ENCODE assay signal across 21 cellular contexts in the genomic region with DNA sequence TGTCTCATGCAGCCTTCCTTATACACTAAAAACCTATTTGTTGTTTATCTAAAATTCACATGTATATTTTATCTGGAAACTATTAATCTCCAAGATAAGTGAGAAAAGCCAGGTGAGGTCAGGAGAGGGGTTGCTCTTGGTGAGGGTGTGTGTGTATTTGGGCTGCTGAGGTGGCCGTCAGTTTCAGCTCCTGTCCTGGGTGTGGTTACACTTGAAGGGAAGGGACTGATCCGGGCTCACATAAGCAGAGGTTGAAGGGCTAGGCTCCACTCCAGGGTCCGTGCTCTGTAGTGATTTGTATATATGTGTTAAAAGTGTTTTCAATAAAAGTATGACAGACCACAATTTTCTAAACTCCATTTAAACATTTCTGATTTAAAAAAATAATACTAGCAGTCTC. TPM values are rescaled to one million over a fixed set of nuclear protein-coding genes. Genes with fewer than 3 reads are reported as not detected.
DNase-seq lines count a peak whose midpoint lies in the region; ATAC-seq, FAIRE-seq and TF ChIP-seq lines count a peak whose summit lies in the region.
"Had no signal": no experiment of that assay in that cellular context is flagged by ENCODE, and none has a peak within 500 bp of the region (broad histone marks: within the 10 kb centered on the region; RNA-seq: fewer than 3 reads in every experiment).

No MANE protein-coding gene starts in this region.

- TF ChIP-seq CTCF in HepG2 (CRISPR knock-in tag; IDR thresholded peaks at IDR 0.05) (no peak), right lobe of liver (IDR thresholded peaks at IDR 0.05) (no peak), foreskin keratinocyte (conservative IDR thresholded peaks at IDR 0.05) (no peak), upper lobe of left lung (IDR thresholded peaks at IDR 0.05) (no peak)

- TF ChIP-seq RAD21 in HepG2 (CRISPR knock-in tag; IDR thresholded peaks at IDR 0.05) = no peak

- FAIRE-seq in HepG2 (lab: Jason Lieb, UNC) = no peak
- FAIRE-seq: D721Med, GM19239, RCC 7860 had no signal

- H3K4me1 Mint-ChIP-seq in immature natural killer cell = no peaks in the 10 kb centered on the region
- H3K4me1 Mint-ChIP-seq: activated naive CD4-positive, alpha-beta T cell treated with anti-CD3 and anti-CD28 coated beads, Interleukin-2, amount 50 U/mL, for 24 hours; naive thymus-derived CD4-positive, alpha-beta T cell had no signal

- no peak overlapping the region for H3K4me3 Mint-ChIP-seq in immature natural killer cell
- H3K4me3 Mint-ChIP-seq: activated naive CD4-positive, alpha-beta T cell treated with anti-CD3 and anti-CD28 coated beads, Interleukin-2, amount 50 U/mL, for 24 hours; HFFc6; naive thymus-derived CD4-positive, alpha-beta T cell had no signal

- no peak overlapping the region for H2AFZ ChIP-seq in HepG2 (ENCODE audit: low read length)

- no peak overlapping the region for H3K9ac ChIP-seq in HepG2 (ENCODE audit: insufficient read depth, low read depth, low read length)
- H3K9ac ChIP-seq: BLaER1 treated with 17β-estradiol and CSF1 and Interleukin-3, amounts not matched to agents 10 nM and 100 nM had no signal

- H4K20me1 ChIP-seq in HepG2 (ENCODE audit: insufficient read depth, low read length) = no peaks in the 10 kb centered on the region

- H3K4me1 ChIP-seq in HepG2 (ENCODE audit: insufficient read depth, low read length) (peaks cover 39% of the 10 kb centered on the region), right lobe of liver (no peaks in the 10 kb centered on the region), SJSA1 (replicated peaks) (peaks cover 17% of the 10 kb centered on the region), foreskin keratinocyte (peaks cover 13% of the 10 kb centered on the region), upper lobe of left lung (peaks cover 0 to 18% (median 7%) of the 10 kb centered on the region in 4 donors)

- no peaks in the 10 kb centered on the region for H3K27me3 ChIP-seq in HepG2 (ENCODE audit: control insufficient read depth in 1 of 2, insufficient read depth in 2 of 2, low read length in 2 of 2)
- H3K27me3 ChIP-seq in right lobe of liver = no peaks in the 10 kb centered on the region
- H3K27me3 ChIP-seq in SJSA1 (replicated peaks) = no peaks in the 10 kb centered on the region
- H3K27me3 ChIP-seq in foreskin keratinocyte = no peaks in the 10 kb centered on the region
- H3K27me3 ChIP-seq in upper lobe of left lung = no peaks in the 10 kb centered on the region
- H3K27me3 ChIP-seq: BLaER1 treated with 17β-estradiol and CSF1 and Interleukin-3, amounts not matched to agents 10 nM and 100 nM; heart right ventricle had no signal

- no peak for ATAC-seq in HepG2
- ATAC-seq in right lobe of liver = no peak
- no peak for ATAC-seq in foreskin keratinocyte
- ATAC-seq in upper lobe of left lung (ENCODE audit: low FRiP score in 2 of 2) = no peak
- ATAC-seq: naive thymus-derived CD4-positive, alpha-beta T cell; stimulated activated naive CD8-positive, alpha-beta T cell treated with anti-CD3 and anti-CD28 coated beads, Interleukin-15, Interleukin-2, amounts not matched to agents 100 U/mL and 50 U/mL, for 24 hours had no signal

- H3K36me3 ChIP-seq in HepG2 (replicated peaks in 1 of 2; ENCODE audit: control insufficient read depth in 1 of 2, insufficient read depth in 2 of 2, low read length in 2 of 2) (no peaks in the 10 kb centered on the region), right lobe of liver (no peaks in the 10 kb centered on the region), SJSA1 (peaks cover 11% of the 10 kb centered on the region), upper lobe of left lung (no peaks in the 10 kb centered on the region)
- H3K36me3 ChIP-seq: thoracic aorta had no signal

- TF ChIP-seq POLR2A in HepG2 (IDR thresholded peaks at IDR 0.05; ENCODE audit: insufficient read depth in 1 of 2, low read depth in 2 of 2, low read length in 2 of 2) (no peak), right lobe of liver (IDR thresholded peaks at IDR 0.05) (no peak), upper lobe of left lung (IDR thresholded peaks at IDR 0.05) (no peak)

- H3K36me3 Mint-ChIP-seq in immature natural killer cell = no peaks in the 10 kb centered on the region
- H3K36me3 Mint-ChIP-seq: activated naive CD4-positive, alpha-beta T cell treated with anti-CD3 and anti-CD28 coated beads, Interleukin-2, amount 50 U/mL, for 24 hours; naive thymus-derived CD4-positive, alpha-beta T cell had no signal

- no peak overlapping the region for H3K27ac ChIP-seq in HepG2 (ENCODE audit: extremely low read length, insufficient read depth, low read length)
- H3K27ac ChIP-seq in right lobe of liver = no peak overlapping the region
- H3K27ac ChIP-seq in SJSA1 = peak overlapping the region; percentile 15
- H3K27ac ChIP-seq in foreskin keratinocyte = peak overlapping the region; percentile 76
- H3K27ac ChIP-seq in upper lobe of left lung = peak overlapping the region; percentile 36 to 69 (median 46)
- H3K27ac ChIP-seq: BLaER1 treated with 17β-estradiol and CSF1 and Interleukin-3, amounts not matched to agents 10 nM and 100 nM; thoracic aorta had no signal

- H3K9me3 ChIP-seq in HepG2 (ENCODE audit: low read length) (no peaks in the 10 kb centered on the region), right lobe of liver (no peaks in the 10 kb centered on the region), SJSA1 (replicated peaks) (no peaks in the 10 kb centered on the region), upper lobe of left lung (no peaks in the 10 kb centered on the region)
- H3K9me3 ChIP-seq: BLaER1 treated with 17β-estradiol and CSF1 and Interleukin-3, amounts not matched to agents 10 nM and 100 nM; heart right ventricle; thoracic aorta had no signal

- POLR2A ChIA-PET in HepG2 (lab: Yijun Ruan, JAX) = interaction anchor here (1.0 kb wide), 1 partner anchor 23 kb away, joined by 3 read pairs; no protein-coding TSS in a partner anchor

- no TSS peak for BruUV-seq in HepG2 (replicated peaks; lab: Mats Ljungman, UMichigan)

- TF ChIP-seq EP300 in HepG2 (IDR thresholded peaks at IDR 0.05; ENCODE audit: low read depth in 2 of 2, low read length in 2 of 2) = no peak
- no peak for TF ChIP-seq EP300 in HepG2 (CRISPR knock-in tag; IDR thresholded peaks at IDR 0.05; ENCODE audit: borderline replicate concordance)
- TF ChIP-seq EP300 in upper lobe of left lung (IDR thresholded peaks at IDR 0.05) = no peak

- no peaks in the 10 kb centered on the region for H3K79me2 ChIP-seq in HepG2 (ENCODE audit: insufficient read depth, low read length)

- no peak overlapping the region for H3K4me3 ChIP-seq in HepG2 (replicated peaks in 1 of 3; ENCODE audit: insufficient read depth in 1 of 3, low read depth in 2 of 3, low read length in 3 of 3)
- no peak overlapping the region for H3K4me3 ChIP-seq in right lobe of liver
- H3K4me3 ChIP-seq in SJSA1 = no peak overlapping the region
- H3K4me3 ChIP-seq in upper lobe of left lung = no peak overlapping the region
- H3K4me3 ChIP-seq: BLaER1 treated with 17β-estradiol and CSF1 and Interleukin-3, amounts not matched to agents 10 nM and 100 nM; heart right ventricle; thoracic aorta had no signal

- CTCF ChIA-PET in HepG2 (lab: Yijun Ruan, JAX; ENCODE audit: low intra/inter-chr PET ratio, low total read pairs) = no interaction called here

- 45% methylated on average over 3 of the region's 3 CpGs for WGBS in HepG2 (ENCODE audit: low lambda C conversion rate)
- WGBS in right lobe of liver (ENCODE audit: insufficient coverage, low coverage, low lambda C conversion rate, missing lambda C conversion rate) = 66% methylated on average over 3 of the region's 3 CpGs
- WGBS in upper lobe of left lung, 2 donors = 32 to 39% methylated on average over 3 of the region's 3 CpGs

- in situ Hi-C loops in HepG2 (cut with HindIII; ENCODE audit: extremely low pct_ligation_motif_present, low pct_unique_long_range_greater_than_20kb) = no loop called here

- no peak overlapping the region for H3K27ac Mint-ChIP-seq in immature natural killer cell
- H3K27ac Mint-ChIP-seq: activated naive CD4-positive, alpha-beta T cell treated with anti-CD3 and anti-CD28 coated beads, Interleukin-2, amount 50 U/mL, for 24 hours; HFFc6 had no signal

- H3K9me3 Mint-ChIP-seq in immature natural killer cell = no peaks in the 10 kb centered on the region
- H3K9me3 Mint-ChIP-seq: activated naive CD4-positive, alpha-beta T cell treated with anti-CD3 and anti-CD28 coated beads, Interleukin-2, amount 50 U/mL, for 24 hours; HFFc6; naive thymus-derived CD4-positive, alpha-beta T cell had no signal

- H3K27me3 Mint-ChIP-seq in immature natural killer cell (ENCODE audit: low read depth in 3 of 3) = no peaks in the 10 kb centered on the region
- H3K27me3 Mint-ChIP-seq: activated naive CD4-positive, alpha-beta T cell treated with anti-CD3 and anti-CD28 coated beads, Interleukin-2, amount 50 U/mL, for 24 hours; naive thymus-derived CD4-positive, alpha-beta T cell had no signal

- intact Hi-C loops in HepG2 (cut with micrococcal nuclease; ENCODE audit: unreplicated experiment) (no loop called here), right lobe of liver (cut with DNase I) (no loop called here)

- H3K4me2 ChIP-seq in HepG2 (ENCODE audit: low read depth, low read length) = no peak overlapping the region

- DNase-seq in HepG2 (ENCODE audit: low spot score) (no peak), right lobe of liver (no peak), SJSA1 (ENCODE audit: low read depth in 1 of 2, low spot score in 2 of 2) (no peak), foreskin keratinocyte (no peak), upper lobe of left lung (no peak), anterior cingulate cortex (lab: John Stamatoyannopoulos, UW) (no peak), amniotic stem cell (lab: John Stamatoyannopoulos, UW) (no peak), immature natural killer cell (no peak)
- DNase-seq: heart right ventricle; left cardiac atrium; naive thymus-derived CD4-positive, alpha-beta T cell; NCI-H1436 treated with DMSO at 0.1 percent for 48 hours; NCI-H446 treated with DMSO at 0.1 percent for 48 hours; stimulated activated naive CD8-positive, alpha-beta T cell treated with anti-CD3 and anti-CD28 coated beads, Interleukin-15, Interleukin-2, amounts not matched to agents 100 U/mL and 50 U/mL, for 24 hours had no signal

RNA-seq across cellular contexts. Expression of a gene that starts 13.5 kb away (rescaled TPM):
- total RNA-seq in HepG2 (2016; rRNA removed; fragmentation: Illumina TruSeq; extraction: Trizol) (1.3 and 1.4 TPM in 2 replicates), right lobe of liver (1 to 10 TPM in 4 of 6 experiments, under 1 TPM in 2; 0.73 to 1.9 (median 1.1) TPM), foreskin keratinocyte (0.04 TPM in 1 of 2 replicates, not detected in the other), upper lobe of left lung (10 to 100 TPM in 1 of 6 donors, 1 to 10 TPM in 5; 3.9 to 11.0 (median 5.1) TPM)
- total RNA-seq in HepG2 (2016; cell fraction: cytosol; rRNA removed; fragmentation: Illumina TruSeq; extraction: Trizol; ENCODE audit: low read depth) = 0.35 and 0.40 TPM in 2 replicates
- total RNA-seq in HepG2 (2016; cell fraction: insoluble cytoplasmic fraction; rRNA removed; fragmentation: Illumina TruSeq; extraction: Trizol) = 1.1 and 1.4 TPM in 2 replicates
- 0.68 and 1.4 TPM in 2 replicates for total RNA-seq in HepG2 (2016; cell fraction: membrane; rRNA removed; fragmentation: Illumina TruSeq; extraction: Trizol)
- 1.4 and 2.3 TPM in 2 replicates for total RNA-seq in HepG2 (2016; cell fraction: nucleus; rRNA removed; fragmentation: Illumina TruSeq; extraction: Trizol)
- polyA plus RNA-seq in HepG2 (2011; rRNA removed) (1.3 and 1.5 TPM in 2 replicates), foreskin keratinocyte (0.04 TPM in 1 of 2 replicates, not detected in the other), immature natural killer cell (under 1 TPM in 2 of 3 donors, not detected in 1; 0.36 to 0.68 TPM)
- polyA plus RNA-seq in HepG2 (2011; cell fraction: cytosol; rRNA removed) = 0.35 and 0.76 TPM in 2 replicates
- polyA plus RNA-seq in HepG2 (2011; cell fraction: nucleus; rRNA removed) = 3.0 and 3.7 TPM in 2 replicates
- polyA plus RNA-seq in HepG2 (2012) = 1.5 and 1.6 TPM in 2 replicates
- polyA plus RNA-seq in HepG2 (2016; cell fraction: cytosol; fragmentation: Illumina TruSeq; extraction: Trizol; ENCODE audit: low read depth) = 0.55 and 0.59 TPM in 2 replicates
- 2.2 and 3.6 TPM in 2 replicates for polyA plus RNA-seq in HepG2 (2016; cell fraction: insoluble cytoplasmic fraction; fragmentation: Illumina TruSeq; extraction: Trizol; ENCODE audit: low read depth)
- polyA plus RNA-seq in HepG2 (2016; cell fraction: membrane; fragmentation: Illumina TruSeq; extraction: Trizol; ENCODE audit: low read depth) = 0.93 and 1.2 TPM in 2 replicates
- 3.5 and 4.2 TPM in 2 replicates for polyA plus RNA-seq in HepG2 (2016; cell fraction: nucleus; fragmentation: Illumina TruSeq; extraction: Trizol; ENCODE audit: insufficient read depth, low read depth)
- 1.4 and 7.4 TPM in 2 replicates for polyA minus RNA-seq in HepG2 (2011; rRNA and poly(A)+ RNA removed; ENCODE audit: low replicate concordance)
- 0.40 and 0.79 TPM in 2 replicates for polyA minus RNA-seq in HepG2 (2011; cell fraction: cytosol; rRNA and poly(A)+ RNA removed)
- polyA minus RNA-seq in HepG2 (2011; cell fraction: nucleus; rRNA and poly(A)+ RNA removed) = 0.77 and 1.6 TPM in 2 replicates
- total RNA-seq in SJSA1 (2014; rRNA removed; shearing (Covaris generic)) = 11.4 and 24.2 TPM in 2 replicates

RNA-seq across cellular contexts. Expression of a gene that starts 33.0 kb away (rescaled TPM):
- 119 and 137 TPM in 2 replicates for total RNA-seq in HepG2 (2016; rRNA removed; fragmentation: Illumina TruSeq; extraction: Trizol)
- total RNA-seq in HepG2 (2016; cell fraction: cytosol; rRNA removed; fragmentation: Illumina TruSeq; extraction: Trizol; ENCODE audit: low read depth) = 20.7 and 21.9 TPM in 2 replicates
- total RNA-seq in HepG2 (2016; cell fraction: insoluble cytoplasmic fraction; rRNA removed; fragmentation: Illumina TruSeq; extraction: Trizol) = 117 and 134 TPM in 2 replicates
- total RNA-seq in HepG2 (2016; cell fraction: membrane; rRNA removed; fragmentation: Illumina TruSeq; extraction: Trizol) = 58.2 and 60.7 TPM in 2 replicates
- 54.0 and 64.8 TPM in 2 replicates for total RNA-seq in HepG2 (2016; cell fraction: nucleus; rRNA removed; fragmentation: Illumina TruSeq; extraction: Trizol)
- 120 and 126 TPM in 2 replicates for polyA plus RNA-seq in HepG2 (2011; rRNA removed)
- 177 and 201 TPM in 2 replicates for polyA plus RNA-seq in HepG2 (2011; cell fraction: cytosol; rRNA removed)
- polyA plus RNA-seq in HepG2 (2011; cell fraction: nucleus; rRNA removed) = 108 and 112 TPM in 2 replicates
- polyA plus RNA-seq in HepG2 (2012) = 108 and 111 TPM in 2 replicates
- 27.1 and 29.4 TPM in 2 replicates for polyA plus RNA-seq in HepG2 (2016; cell fraction: cytosol; fragmentation: Illumina TruSeq; extraction: Trizol; ENCODE audit: low read depth)
- 140 and 169 TPM in 2 replicates for polyA plus RNA-seq in HepG2 (2016; cell fraction: insoluble cytoplasmic fraction; fragmentation: Illumina TruSeq; extraction: Trizol; ENCODE audit: low read depth)
- 33.3 and 36.2 TPM in 2 replicates for polyA plus RNA-seq in HepG2 (2016; cell fraction: membrane; fragmentation: Illumina TruSeq; extraction: Trizol; ENCODE audit: low read depth)
- 104 and 116 TPM in 2 replicates for polyA plus RNA-seq in HepG2 (2016; cell fraction: nucleus; fragmentation: Illumina TruSeq; extraction: Trizol; ENCODE audit: insufficient read depth, low read depth)
- 71.3 and 124 TPM in 2 replicates for polyA minus RNA-seq in HepG2 (2011; rRNA and poly(A)+ RNA removed; ENCODE audit: low replicate concordance)
- 93.0 and 100 TPM in 2 replicates for polyA minus RNA-seq in HepG2 (2011; cell fraction: cytosol; rRNA and poly(A)+ RNA removed)
- polyA minus RNA-seq in HepG2 (2011; cell fraction: nucleus; rRNA and poly(A)+ RNA removed) = 73.1 and 76.2 TPM in 2 replicates
- 100 to 1,000 TPM in 1 of 6 experiments, 10 to 100 TPM in 5; 38.6 to 113 (median 44.9) TPM for total RNA-seq in right lobe of liver
- total RNA-seq in SJSA1 (2014; rRNA removed; shearing (Covaris generic)) = 168 and 175 TPM in 2 replicates
- total RNA-seq in foreskin keratinocyte = 44.1 and 50.9 TPM in 2 replicates
- polyA plus RNA-seq in foreskin keratinocyte = 54.6 and 57.7 TPM in 2 replicates
- total RNA-seq in upper lobe of left lung = 100 to 1,000 TPM in 4 of 6 donors, 10 to 100 TPM in 2; 72.4 to 248 (median 173) TPM
- polyA plus RNA-seq in immature natural killer cell = 100 to 1,000 TPM in 1 of 3 donors, 10 to 100 TPM in 2; 87.1 to 104 (median 97.6) TPM

RNA-seq across cellular contexts. Expression of a gene that starts 53.9 kb away (rescaled TPM):
- total RNA-seq in HepG2 (2016; rRNA removed; fragmentation: Illumina TruSeq; extraction: Trizol) (3.2 and 4.3 TPM in 2 replicates), right lobe of liver (1 to 10 TPM; 1.9 to 3.6 (median 2.9) TPM), foreskin keratinocyte (5.6 and 5.7 TPM in 2 replicates), upper lobe of left lung (1 to 10 TPM; 5.1 to 9.4 (median 6.4) TPM)
- 1.9 TPM in 2 replicates for total RNA-seq in HepG2 (2016; cell fraction: cytosol; rRNA removed; fragmentation: Illumina TruSeq; extraction: Trizol; ENCODE audit: low read depth)
- total RNA-seq in HepG2 (2016; cell fraction: insoluble cytoplasmic fraction; rRNA removed; fragmentation: Illumina TruSeq; extraction: Trizol) = 3.3 and 3.4 TPM in 2 replicates
- 5.6 and 6.9 TPM in 2 replicates for total RNA-seq in HepG2 (2016; cell fraction: membrane; rRNA removed; fragmentation: Illumina TruSeq; extraction: Trizol)
- 3.5 and 4.4 TPM in 2 replicates for total RNA-seq in HepG2 (2016; cell fraction: nucleus; rRNA removed; fragmentation: Illumina TruSeq; extraction: Trizol)
- polyA plus RNA-seq in HepG2 (2011; rRNA removed) (8.7 and 9.5 TPM in 2 replicates), foreskin keratinocyte (4.6 and 5.0 TPM in 2 replicates), immature natural killer cell (1 to 10 TPM; 1.2 to 5.3 (median 2.2) TPM)
- 6.2 and 6.7 TPM in 2 replicates for polyA plus RNA-seq in HepG2 (2011; cell fraction: cytosol; rRNA removed)
- polyA plus RNA-seq in HepG2 (2011; cell fraction: nucleus; rRNA removed) = 9.5 and 9.7 TPM in 2 replicates
- polyA plus RNA-seq in HepG2 (2012) = 7.5 and 8.6 TPM in 2 replicates
- polyA plus RNA-seq in HepG2 (2016; cell fraction: cytosol; fragmentation: Illumina TruSeq; extraction: Trizol; ENCODE audit: low read depth) = 2.9 and 3.5 TPM in 2 replicates
- 8.7 and 11.5 TPM in 2 replicates for polyA plus RNA-seq in HepG2 (2016; cell fraction: insoluble cytoplasmic fraction; fragmentation: Illumina TruSeq; extraction: Trizol; ENCODE audit: low read depth)
- polyA plus RNA-seq in HepG2 (2016; cell fraction: membrane; fragmentation: Illumina TruSeq; extraction: Trizol; ENCODE audit: low read depth) = 9.3 and 9.7 TPM in 2 replicates
- polyA plus RNA-seq in HepG2 (2016; cell fraction: nucleus; fragmentation: Illumina TruSeq; extraction: Trizol; ENCODE audit: insufficient read depth, low read depth) = 11.3 and 13.5 TPM in 2 replicates
- polyA minus RNA-seq in HepG2 (2011; rRNA and poly(A)+ RNA removed; ENCODE audit: low replicate concordance) = 11.4 and 11.8 TPM in 2 replicates
- polyA minus RNA-seq in HepG2 (2011; cell fraction: cytosol; rRNA and poly(A)+ RNA removed) = 6.0 and 6.9 TPM in 2 replicates
- polyA minus RNA-seq in HepG2 (2011; cell fraction: nucleus; rRNA and poly(A)+ RNA removed) = 5.5 and 6.7 TPM in 2 replicates
- total RNA-seq in SJSA1 (2014; rRNA removed; shearing (Covaris generic)) = 2.5 and 3.5 TPM in 2 replicates

Comparison
In these comparisons a context has a peak if more than half of its experiments do, and no peak if none do; other contexts are left out.
1. H3K27ac ChIP-seq: peak in SJSA1 (single experiment), foreskin keratinocyte (single experiment) and upper lobe of left lung (4 of 4); none in HepG2 (single experiment) and right lobe of liver (0 of 3).